ENCODE assay signal across 14 cellular contexts in genomic region chr1:234875328-234875952, GRCh38.
DNase-seq lines count a peak whose midpoint lies in the region; ATAC-seq and TF ChIP-seq lines count a peak whose summit lies in the region.
"Had no signal": no experiment of that assay in that cellular context is flagged by ENCODE, and none has a peak within 500 bp of the region (broad histone marks: within the 10 kb centered on the region; RNA-seq: fewer than 3 reads in every experiment).

No MANE protein-coding gene starts in this region.

- H3K4me3 ChIP-seq in adrenal gland (no peak overlapping the region), lung (no peak overlapping the region), vagina (no peak overlapping the region)

- ATAC-seq in Right ventricle myocardium superior (ENCODE audit: poor library complexity): peak; percentile 40
- no peak for ATAC-seq in left ventricle myocardium superior
- peak; percentile 54 for ATAC-seq in lung (ENCODE audit: insufficient read depth, low FRiP score)
- ATAC-seq in HG02678 (IDR thresholded peaks at IDR 0.05; ENCODE audit: unreplicated experiment): no peak
- no peak for ATAC-seq in GM18868 (IDR thresholded peaks at IDR 0.05; ENCODE audit: unreplicated experiment)

- TF ChIP-seq POLR2A in adrenal gland (IDR thresholded peaks at IDR 0.05) (no peak), vagina (IDR thresholded peaks at IDR 0.05) (no peak)

- WGBS in adrenal gland, 4 donors: 92 to 95% (median 94%) methylated on average over 16 to 17 of the region's 17 CpGs
- 58 to 66% methylated on average over 17 of the region's 17 CpGs for WGBS in lung, 2 donors

- H3K27ac ChIP-seq in adrenal gland (peak overlapping the region in 4 of 5 donors; percentile 67 to 94 (median 83)), lung (ENCODE audit: low read depth in 1 of 2, low read length in 1 of 2) (peak overlapping the region in 1 of 2 donors; percentile 59), vagina (peak overlapping the region; percentile 79)
- H3K27ac ChIP-seq: RWPE1 had no signal

- intact Hi-C loops in Right ventricle myocardium superior (cut with DNase I) (no loop called here), left ventricle myocardium superior (cut with micrococcal nuclease) (no loop called here), adrenal gland (cut with DNase I) (no loop called here), vagina (cut with DNase I) (no loop called here)

- H3K9me3 ChIP-seq in adrenal gland (replicated peaks in 1 of 3) (no peaks in the 10 kb centered on the region), lung (ENCODE audit: control insufficient read depth in 2 of 2, insufficient read depth in 1 of 2, low read length in 1 of 2) (no peaks in the 10 kb centered on the region), vagina (no peaks in the 10 kb centered on the region)

- H3K36me3 ChIP-seq in adrenal gland (replicated peaks in 1 of 2) (no peaks in the 10 kb centered on the region), lung (ENCODE audit: control insufficient read depth in 2 of 2, insufficient read depth in 2 of 2, low read length in 2 of 2) (no peaks in the 10 kb centered on the region), vagina (no peaks in the 10 kb centered on the region)

- DNase-seq in Right ventricle myocardium superior (no peak), left ventricle myocardium superior (no peak), adrenal gland (no peak), lung (ENCODE audit: low spot score) (peak; percentile 80), vagina (ENCODE audit: extremely low spot score in 2 of 2) (no peak)
- no peak for DNase-seq in activated CD4-positive, alpha-beta T cell treated with anti-CD3 and anti-CD28 coated beads for 48 hours
- DNase-seq: amniotic stem cell; effector CD8-positive, alpha-beta T cell; foreskin melanocyte; H9; NCI-H345 had no signal

- H3K4me1 ChIP-seq in adrenal gland (replicated peaks in 1 of 2) (peaks cover 12 to 13% of the 10 kb centered on the region in 2 donors), lung (ENCODE audit: control insufficient read depth in 2 of 2, insufficient read depth in 2 of 2, low read length in 2 of 2) (peaks cover 0 to 4% of the 10 kb centered on the region in 2 donors), vagina (peaks cover 12% of the 10 kb centered on the region)

- no peaks in the 10 kb centered on the region for H3K27me3 ChIP-seq in adrenal gland
- no peaks in the 10 kb centered on the region for H3K27me3 ChIP-seq in lung (ENCODE audit: control insufficient read depth, insufficient read depth)
- H3K27me3 ChIP-seq in vagina: no peaks in the 10 kb centered on the region

- TF ChIP-seq CTCF in adrenal gland (IDR thresholded peaks at IDR 0.05) (no peak), lung (IDR thresholded peaks at IDR 0.05; ENCODE audit: control extremely low read depth, extremely low read depth) (no peak), vagina (IDR thresholded peaks at IDR 0.05) (no peak)

Comparison
In these comparisons a context has a peak if more than half of its experiments do, and no peak if none do; other contexts are left out.
1. ATAC-seq: peak in Right ventricle myocardium superior (single experiment) and lung (single experiment); none in left ventricle myocardium superior (single experiment), HG02678 (single experiment) and GM18868 (single experiment).